In the genomic region with DNA sequence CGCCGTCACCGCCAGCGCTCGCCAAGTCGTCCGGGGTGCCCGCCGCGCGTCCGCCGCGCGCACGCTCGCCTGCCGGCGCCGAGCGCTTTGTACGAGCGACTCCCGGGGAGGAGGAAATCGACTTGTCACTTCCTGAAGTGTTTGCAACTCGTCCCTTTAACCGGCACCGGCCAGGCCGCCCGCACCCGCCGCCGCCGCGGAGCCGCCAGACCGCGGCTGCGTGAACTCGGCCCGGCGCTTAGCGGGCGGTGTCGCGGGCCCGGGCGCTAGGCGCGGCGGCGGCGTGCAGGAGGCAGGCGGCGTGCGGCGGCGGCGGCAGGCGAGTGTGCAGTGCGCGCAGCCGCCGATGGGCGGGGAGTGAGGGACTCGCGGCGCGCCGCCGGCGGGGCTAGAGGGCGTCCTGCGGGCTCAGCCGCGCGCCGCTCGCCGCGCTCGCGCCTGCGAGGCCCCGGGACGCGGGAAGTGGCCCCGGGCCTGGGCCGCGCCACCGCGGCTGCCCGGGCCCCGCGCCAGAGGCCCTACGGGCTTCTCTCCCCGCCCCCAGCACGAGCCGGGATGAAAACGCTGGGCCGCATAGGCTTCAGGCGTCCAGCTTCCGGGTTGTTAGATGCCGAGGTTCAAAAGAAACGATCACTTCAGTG, we compare ENCODE assay signal across 8 cellular contexts. TPM values are rescaled to one million over a fixed set of nuclear protein-coding genes. Genes with fewer than 3 reads are reported as not detected.
DNase-seq lines count a peak whose midpoint lies in the region; ATAC-seq and TF ChIP-seq lines count a peak whose summit lies in the region.

A gene with protein sequence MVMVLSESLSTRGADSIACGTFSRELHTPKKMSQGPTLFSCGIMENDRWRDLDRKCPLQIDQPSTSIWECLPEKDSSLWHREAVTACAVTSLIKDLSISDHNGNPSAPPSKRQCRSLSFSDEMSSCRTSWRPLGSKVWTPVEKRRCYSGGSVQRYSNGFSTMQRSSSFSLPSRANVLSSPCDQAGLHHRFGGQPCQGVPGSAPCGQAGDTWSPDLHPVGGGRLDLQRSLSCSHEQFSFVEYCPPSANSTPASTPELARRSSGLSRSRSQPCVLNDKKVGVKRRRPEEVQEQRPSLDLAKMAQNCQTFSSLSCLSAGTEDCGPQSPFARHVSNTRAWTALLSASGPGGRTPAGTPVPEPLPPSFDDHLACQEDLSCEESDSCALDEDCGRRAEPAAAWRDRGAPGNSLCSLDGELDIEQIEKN (minus strand): TSS at position 332 of the 641 bp plus-strand sequence. CDS start 37,665 bp downstream, outside the sequence.

- H4K8ac ChIP-seq in neuronal stem cell (ENCODE audit: low read depth, low read length): no peak within 1 kb of the TSS

- peak within 1 kb of the TSS; percentile 84 for H2AFZ ChIP-seq in neuronal stem cell (ENCODE audit: low read length)

- H3K27ac ChIP-seq in gastroesophageal sphincter: peak within 1 kb of the TSS; percentile 90 to 95 (median 92)
- H3K27ac ChIP-seq in neuronal stem cell (replicated peaks; ENCODE audit: low read length): peak within 1 kb of the TSS; percentile 44
- H3K27ac ChIP-seq in substantia nigra (ENCODE audit: low read depth, low read length, poor library complexity, severe bottlenecking): peak within 1 kb of the TSS; percentile 96

- 0% methylated on average over 3 to 5 of the region's 105 CpGs for WGBS in gastroesophageal sphincter (ENCODE audit: low coverage in 1 of 2), 2 donors
- no CpG with 5 or more reads among the region's 105 CpGs for WGBS in neuronal stem cell (ENCODE audit: extremely low coverage in 2 of 2, insufficient read length in 2 of 2, insufficient replicate concordance in 1 of 2), 2 donors

- TF ChIP-seq POLR2A in gastroesophageal sphincter (IDR thresholded peaks at IDR 0.05): peak in 1 of 2 donors; percentile 65

- H3K4ac ChIP-seq in neuronal stem cell (ENCODE audit: low read length): peak within 1 kb of the TSS; percentile 23

- peaks cover 0 to 4% of the 10 kb centered on the region in 2 donors for H3K36me3 ChIP-seq in gastroesophageal sphincter
- peaks cover 3 to 11% of the 10 kb centered on the region in 2 donors for H3K36me3 ChIP-seq in neuronal stem cell (replicated peaks in 1 of 2; ENCODE audit: control insufficient read depth in 2 of 2, insufficient read depth in 2 of 2, low read length in 2 of 2)

- peak within 1 kb of the TSS; percentile 76 for H3K14ac ChIP-seq in neuronal stem cell (ENCODE audit: low read length)

- in situ Hi-C loops in SK-MEL-5 (cut with HindIII; ENCODE audit: low pct_unique_long_range_greater_than_20kb, low sequenced_read_pairs): no loop called here

- H3K18ac ChIP-seq in neuronal stem cell (ENCODE audit: low read length): peak within 1 kb of the TSS; percentile 95

- H3K9me3 ChIP-seq in gastroesophageal sphincter: no peaks in the 10 kb centered on the region
- no peaks in the 10 kb centered on the region for H3K9me3 ChIP-seq in neuronal stem cell (replicated peaks in 1 of 2; ENCODE audit: control insufficient read depth in 2 of 2, insufficient read depth in 1 of 2, low read depth in 1 of 2, low read length in 2 of 2)

- H3K4me3 ChIP-seq in gastroesophageal sphincter (peak within 1 kb of the TSS; percentile 74 to 79), neuronal stem cell (ENCODE audit: low read length in 2 of 2) (peak within 1 kb of the TSS; percentile 71 to 90)

- H2BK12ac ChIP-seq in neuronal stem cell (ENCODE audit: low read length): no peak within 1 kb of the TSS

- H2BK120ac ChIP-seq in neuronal stem cell (ENCODE audit: low read depth, low read length): peak within 1 kb of the TSS; percentile 67

- TF ChIP-seq CTCF in gastroesophageal sphincter (IDR thresholded peaks at IDR 0.05): peak in 2 of 4 experiments; percentile 67 to 77

- peak within 1 kb of the TSS; percentile 84 for H3K9ac ChIP-seq in neuronal stem cell (ENCODE audit: low read depth, low read length, poor library complexity)

- DNase-seq in DMS153 treated with DMSO at 0.1 percent for 48 hours (lab: John Stamatoyannopoulos, UW; ENCODE audit: unreplicated experiment): peak; percentile 59
- peak in 70 of 76 experiments; percentile 14 to 84 (median 66) for DNase-seq in HUDEP-2 (lab: John Stamatoyannopoulos, UW; ENCODE audit: unreplicated experiment in 76 of 76)
- DNase-seq in SK-MEL-5 (ENCODE audit: low read depth, low spot score): peak; percentile 64
- DNase-seq in activated naive CD4-positive, alpha-beta T cell treated with Interleukin-2 at 50 U/mL for 16 hours: peak; percentile 81
- DNase-seq in neuronal stem cell (ENCODE audit: low spot score): peak; percentile 74
- DNase-seq in substantia nigra (lab: John Stamatoyannopoulos, UW): peak in 38 of 49 donors; percentile 26 to 91 (median 76)

- peak within 1 kb of the TSS; percentile 33 for H2BK15ac ChIP-seq in neuronal stem cell (ENCODE audit: low read length)

- H3K23ac ChIP-seq in neuronal stem cell (ENCODE audit: low read depth, low read length, poor library complexity): peak within 1 kb of the TSS; percentile 59

- ATAC-seq in GM21381 (IDR thresholded peaks at IDR 0.05; ENCODE audit: unreplicated experiment): peak; percentile 67
- ATAC-seq in gastroesophageal sphincter: peak; percentile 84

- H2BK5ac ChIP-seq in neuronal stem cell (ENCODE audit: low read length): peak within 1 kb of the TSS; percentile 27

- H3K27me3 ChIP-seq in gastroesophageal sphincter (no peaks in the 10 kb centered on the region), neuronal stem cell (ENCODE audit: control insufficient read depth in 3 of 3, insufficient read depth in 3 of 3, low read depth in 1 of 3, low read length in 3 of 3) (no peaks in the 10 kb centered on the region)

- TF ChIP-seq EP300 in gastroesophageal sphincter (IDR thresholded peaks at IDR 0.05): no peak

- peaks cover 2% of the 10 kb centered on the region for H3K79me1 ChIP-seq in neuronal stem cell (ENCODE audit: low read depth, low read length)

- peak within 1 kb of the TSS; percentile 68 for H2AK5ac ChIP-seq in neuronal stem cell (ENCODE audit: low read depth, low read length)

- no peak within 1 kb of the TSS for H4K91ac ChIP-seq in neuronal stem cell (ENCODE audit: low read depth, low read length, poor library complexity)

- peaks cover 15 to 56% (median 43%) of the 10 kb centered on the region in 3 donors for H3K4me1 ChIP-seq in gastroesophageal sphincter
- peaks cover 28 to 44% of the 10 kb centered on the region in 2 donors for H3K4me1 ChIP-seq in neuronal stem cell (ENCODE audit: control insufficient read depth in 2 of 2, insufficient read depth in 1 of 2, low read depth in 1 of 2, low read length in 2 of 2)

- peak within 1 kb of the TSS; percentile 98 for H3K4me2 ChIP-seq in neuronal stem cell (ENCODE audit: insufficient read depth, low read length, poor library complexity, severe bottlenecking)

RNA-seq across cellular contexts. Expression of the gene that starts here (rescaled TPM):
- total RNA-seq in SK-MEL-5 (2014; rRNA removed; shearing (Covaris generic)): 58.1 and 68.2 TPM in 2 replicates
- 43.1 and 52.4 TPM in 2 replicates for polyA plus RNA-seq in SK-MEL-5 (2015; cell fraction: cytosol; rRNA removed)
- 24.6 and 27.5 TPM in 2 replicates for polyA plus RNA-seq in SK-MEL-5 (2015; cell fraction: nucleus; rRNA removed)
- total RNA-seq in gastroesophageal sphincter: 10 to 100 TPM; 24.5 to 33.0 (median 30.2) TPM
- 15.1 TPM for polyA plus RNA-seq in neuronal stem cell (2013, experiment 1 of 2)
- polyA plus RNA-seq in neuronal stem cell (2013, experiment 2 of 2): 15.7 TPM

Comparison
In these comparisons a context has a peak if more than half of its experiments do, and no peak if none do; other contexts are left out.
1. Peak in every context shown above with its lines: DNase-seq, ATAC-seq, H3K4me3 ChIP-seq and H3K27ac ChIP-seq.
2. H3K27ac ChIP-seq: peak in every context shown above with its lines; median percentile 96 in substantia nigra; 92 in gastroesophageal sphincter; 44 in neuronal stem cell.